8 cellular contexts compared by ENCODE assay signal in genomic region chrX:51743179-51743957, GRCh38. TPM values are rescaled to one million over a fixed set of nuclear protein-coding genes. Genes with fewer than 3 reads are reported as not detected.
DNase-seq lines count a peak whose midpoint lies in the region; ATAC-seq, FAIRE-seq and TF ChIP-seq lines count a peak whose summit lies in the region.

TSS of gene GSPT2 (plus strand) at chrX:51743442. CDS start at chrX:51743627, 185 bp downstream.

- intact Hi-C loops in endothelial cell of umbilical vein (cut with micrococcal nuclease), result no loop called here

- H3K9me3 ChIP-seq in endothelial cell of umbilical vein (replicated peaks; ENCODE audit: control insufficient read depth, insufficient read depth, low read length) (no peaks in the 10 kb centered on the region), mononuclear cell (ENCODE audit: low read depth, low read length) (peaks cover 18% of the 10 kb centered on the region)

- H3K27me3 ChIP-seq in endothelial cell of umbilical vein (ENCODE audit: control insufficient read depth in 2 of 2, insufficient read depth in 2 of 2, low read length in 2 of 2) (peaks cover 1 to 3% of the 10 kb centered on the region in 2 experiments), mononuclear cell (ENCODE audit: insufficient read depth, low read length) (peaks cover 3% of the 10 kb centered on the region)

- H3K9ac ChIP-seq in endothelial cell of umbilical vein (replicated peaks; ENCODE audit: extremely low read depth, insufficient read depth, low read length), result peak within 1 kb of the TSS; percentile 40

- DNase-seq in GM18507 (ENCODE audit: extremely low spot score, insufficient read length, low read depth), result peak; percentile 33
- peak; percentile 12 for DNase-seq in NCI-H2196 treated with DMSO at 0.1 percent for 48 hours (lab: John Stamatoyannopoulos, UW; ENCODE audit: unreplicated experiment)
- peak; percentile 75 for DNase-seq in activated CD8-positive, alpha-beta memory T cell treated with anti-CD3 and anti-CD28 coated beads for 24 hours
- DNase-seq in endothelial cell of umbilical vein (ENCODE audit: low read depth, low spot score), result peak; percentile 59
- DNase-seq in stimulated activated CD8-positive, alpha-beta memory T cell treated with anti-CD3 and anti-CD28 coated beads, Interleukin-15, amount 100 ng/mL, for 48 hours (ENCODE audit: low read depth in 2 of 2), result peak; percentile 33 to 54
- DNase-seq in NCI-H2029 treated with DMSO at 0.1 percent for 48 hours (lab: John Stamatoyannopoulos, UW), result no peak

- POLR2A ChIA-PET in endothelial cell of umbilical vein (lab: Charles Lee), result no interaction called here

- TF ChIP-seq POLR2A in endothelial cell of umbilical vein (IDR thresholded peaks at IDR 0.05; ENCODE audit: low read depth, low read length), result peak; percentile 58

- peak; percentile 93 for FAIRE-seq in GM18507 (lab: Jason Lieb, UNC)
- peak; percentile 64 for FAIRE-seq in endothelial cell of umbilical vein (lab: Jason Lieb, UNC)

- CTCF ChIA-PET in endothelial cell of umbilical vein (lab: Charles Lee), result interaction anchor here (0.6 kb wide), 1 partner anchor 119 kb away, joined by 3 read pairs; no protein-coding TSS in a partner anchor

- H3K79me2 ChIP-seq in endothelial cell of umbilical vein (ENCODE audit: control insufficient read depth, insufficient read depth, low read length), result no peaks in the 10 kb centered on the region

- H3K9me1 ChIP-seq in endothelial cell of umbilical vein (replicated peaks; ENCODE audit: control insufficient read depth, extremely low read depth, insufficient read depth, low read length), result no peaks in the 10 kb centered on the region

- dilution Hi-C loops in endothelial cell of umbilical vein (cut with MboI; ENCODE audit: extremely low pct_ligation_motif_present, low sequenced_read_pairs), result no loop called here

- peak; percentile 94 for ATAC-seq in HG02840 (IDR thresholded peaks at IDR 0.05; ENCODE audit: low FRiP score, unreplicated experiment)

- TF ChIP-seq CTCF in endothelial cell of umbilical vein (IDR thresholded peaks at IDR 0.05; ENCODE audit: extremely low read depth in 1 of 2, insufficient read depth in 1 of 2, low read depth in 1 of 2, low read length in 2 of 2), result no peak

- H2AFZ ChIP-seq in endothelial cell of umbilical vein (ENCODE audit: low read depth, low read length), result peak within 1 kb of the TSS; percentile 69

- H3K4me3 ChIP-seq in endothelial cell of umbilical vein (replicated peaks in 1 of 3; ENCODE audit: insufficient read depth in 1 of 3, low read depth in 1 of 3, low read length in 3 of 3), result peak within 1 kb of the TSS; percentile 21 to 67 (median 58)
- peak within 1 kb of the TSS; percentile 50 for H3K4me3 ChIP-seq in mononuclear cell (ENCODE audit: low read length)

- H4K20me1 ChIP-seq in endothelial cell of umbilical vein (replicated peaks; ENCODE audit: control insufficient read depth, extremely low read depth, insufficient read depth, low read length), result no peaks in the 10 kb centered on the region

- H3K27ac ChIP-seq in endothelial cell of umbilical vein (ENCODE audit: insufficient read depth, low read depth, low read length), result no peak within 1 kb of the TSS

- peaks cover 2% of the 10 kb centered on the region for H3K4me1 ChIP-seq in endothelial cell of umbilical vein (ENCODE audit: control insufficient read depth, extremely low read depth, insufficient read depth, low read length)
- peaks cover 6% of the 10 kb centered on the region for H3K4me1 ChIP-seq in mononuclear cell (ENCODE audit: insufficient read depth, low read length)

- H3K36me3 ChIP-seq in endothelial cell of umbilical vein (ENCODE audit: control insufficient read depth in 2 of 2, extremely low read depth in 1 of 2, insufficient read depth in 2 of 2, low read length in 2 of 2), result no peaks in the 10 kb centered on the region

- no TSS peak for BruUV-seq in endothelial cell of umbilical vein (replicated peaks; lab: Mats Ljungman, UMichigan)

- peak within 1 kb of the TSS; percentile 69 for H3K4me2 ChIP-seq in endothelial cell of umbilical vein (ENCODE audit: insufficient read depth, low read length)

TF ChIP-seq in endothelial cell of umbilical vein, 7 proteins besides CTCF, POLR2A, EP300 and RAD21:
- TF ChIP-seq GATA2 (IDR thresholded peaks at IDR 0.05; ENCODE audit: insufficient read depth, insufficient read length, low read depth, low read length) (no peak), POLR2AphosphoS5 (IDR thresholded peaks at IDR 0.05; ENCODE audit: insufficient read depth, low read depth, low read length) (peak; percentile 45), JUN (IDR thresholded peaks at IDR 0.05; ENCODE audit: borderline replicate concordance, insufficient read depth, insufficient read length, low read depth) (no peak), EZH2 (IDR thresholded peaks at IDR 0.05; ENCODE audit: borderline replicate concordance, low read depth, low read length, severe bottlenecking) (no peak)

RNA-seq across cellular contexts. Expression of gene GSPT2, which starts in this region (rescaled TPM):
- total RNA-seq in endothelial cell of umbilical vein, result 7.5 TPM in 2 replicates
- 2.0 and 2.1 TPM in 2 replicates for polyA plus RNA-seq in endothelial cell of umbilical vein
- 2.1 and 2.2 TPM in 2 replicates for polyA plus RNA-seq in endothelial cell of umbilical vein (2011; cell fraction: cytosol; rRNA removed)
- polyA plus RNA-seq in endothelial cell of umbilical vein (2011; cell fraction: nucleus; rRNA removed), result 1.7 and 2.1 TPM in 2 replicates
- polyA plus RNA-seq in endothelial cell of umbilical vein (2012), result 6.5 TPM in 2 replicates
- 1.5 and 1.6 TPM in 2 replicates for polyA minus RNA-seq in endothelial cell of umbilical vein
- polyA minus RNA-seq in endothelial cell of umbilical vein (2011; cell fraction: cytosol; rRNA and poly(A)+ RNA removed), result not detected
- polyA minus RNA-seq in endothelial cell of umbilical vein (2011; cell fraction: nucleus; rRNA and poly(A)+ RNA removed), result 0.96 and 1.4 TPM in 2 replicates
- 5.2 TPM for total RNA-seq in mononuclear cell
